ENCODE assay signal across 1 cellular context in the genomic region with DNA sequence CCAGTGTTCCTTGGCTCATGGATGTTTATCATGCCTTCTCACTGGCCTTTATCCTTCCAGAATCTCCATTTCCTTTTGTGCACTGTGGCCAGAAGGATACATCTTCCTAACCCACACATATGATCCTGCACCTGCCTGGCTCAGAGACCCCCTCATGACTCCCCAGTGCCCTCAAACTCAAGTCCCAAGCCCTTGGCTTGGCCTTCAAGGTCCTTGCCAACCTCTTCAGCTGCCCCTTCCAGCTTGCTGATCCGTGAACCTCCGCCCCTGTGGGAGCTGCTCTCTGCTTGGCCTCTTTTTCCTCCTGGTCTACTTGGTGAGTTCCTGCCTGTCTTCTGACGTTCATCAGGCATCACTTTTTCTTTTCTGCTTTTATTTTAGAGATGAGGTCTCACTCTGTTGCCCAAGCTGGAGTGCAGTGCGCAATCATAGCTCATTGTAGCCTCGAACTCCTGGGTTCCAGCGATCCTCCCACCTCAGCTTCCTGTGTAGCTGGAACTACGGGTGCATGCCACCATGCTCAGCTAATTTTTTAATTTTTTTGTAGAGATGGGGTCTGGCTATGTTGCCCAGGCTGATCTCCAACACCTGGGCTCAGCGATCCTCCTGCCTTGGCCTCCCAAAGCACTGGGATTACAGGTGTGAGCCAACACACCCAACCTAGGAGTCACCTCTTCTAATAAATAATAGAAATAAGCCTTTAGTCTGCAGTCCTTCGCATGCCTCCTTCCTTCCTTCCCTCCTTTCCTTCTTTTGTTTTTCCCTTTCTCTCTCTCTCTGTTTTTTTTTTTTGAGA.
A peak's percentile ranks its signal among the peaks of the same experiment; 100 is the strongest.
TF ChIP-seq lines count a peak whose summit lies in the region.

No MANE protein-coding gene starts in this region.

TF ChIP-seq in K562, 482 proteins besides CTCF, POLR2A, EP300 and RAD21:
- TF ChIP-seq RFX5 (IDR thresholded peaks at IDR 0.05; ENCODE audit: low read depth, low read length), result no peak
- TF ChIP-seq RBM25 (IDR thresholded peaks at IDR 0.05; ENCODE audit: low read depth, low read length, severe bottlenecking), result peak; percentile 32
- no peak for TF ChIP-seq POLR3A (IDR thresholded peaks at IDR 0.05; ENCODE audit: borderline replicate concordance, extremely low read depth, insufficient read depth, insufficient read length)
- TF ChIP-seq ZNF121 (CRISPR knock-in tag; conservative IDR thresholded peaks at IDR 0.05), result peak; percentile 93
- TF ChIP-seq ZNF197 (CRISPR knock-in tag; IDR thresholded peaks at IDR 0.05; ENCODE audit: low read depth), result no peak
- no peak for TF ChIP-seq GATAD2A (IDR thresholded peaks at IDR 0.05)
- no peak for TF ChIP-seq ZNF3 (CRISPR knock-in tag; IDR thresholded peaks at IDR 0.05)
- no peak for TF ChIP-seq GTF2F1 (IDR thresholded peaks at IDR 0.05; ENCODE audit: low read depth, low read length)
- TF ChIP-seq OTX1 (CRISPR knock-in tag; IDR thresholded peaks at IDR 0.05), result no peak
TF ChIP-seq in K562: peak in this region for 2.
